28 cellular contexts compared by ENCODE assay signal in the genomic region with DNA sequence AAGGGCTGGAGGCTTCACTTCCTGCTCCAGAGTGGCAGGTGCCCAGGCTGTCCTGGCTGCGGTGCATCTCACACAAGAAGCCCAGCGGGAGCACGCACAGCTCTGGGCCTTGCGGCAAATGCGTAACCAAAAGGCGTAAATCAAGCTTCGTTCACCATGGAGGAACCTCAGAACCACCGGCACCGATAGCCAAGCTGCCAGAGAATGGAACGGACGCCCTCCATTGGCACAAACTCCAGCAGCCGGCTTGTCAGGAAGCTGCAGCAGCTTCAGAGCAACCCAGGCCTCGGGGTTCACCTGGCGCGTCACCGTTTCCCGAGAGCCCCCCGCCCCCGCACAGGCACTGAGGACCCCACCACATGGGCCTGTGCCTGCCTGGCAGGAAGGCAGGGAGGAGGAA.
DNase-seq lines count a peak whose midpoint lies in the region; ATAC-seq, FAIRE-seq and TF ChIP-seq lines count a peak whose summit lies in the region.
"Had no signal": no experiment of that assay in that cellular context is flagged by ENCODE, and none has a peak within 500 bp of the region (broad histone marks: within the 10 kb centered on the region; RNA-seq: fewer than 3 reads in every experiment).

No MANE protein-coding gene starts in this region.

- BruUV-seq in PC-3 (replicated peaks; lab: Mats Ljungman, UMichigan) = no TSS peak

- H3K36me3 ChIP-seq in kidney (ENCODE audit: control insufficient read depth in 1 of 2, insufficient read depth in 2 of 2, low read length in 2 of 2) (no peaks in the 10 kb centered on the region), PC-3 (ENCODE audit: low read depth, low read length) (no peaks in the 10 kb centered on the region)
- H3K36me3 ChIP-seq: transverse colon had no signal

- no peaks in the 10 kb centered on the region for H3K27me3 ChIP-seq in PC-3 (ENCODE audit: low read length)
- H3K27me3 ChIP-seq: BE2C, body of pancreas, transverse colon had no signal

- H4K20me1 ChIP-seq in PC-3 (ENCODE audit: low read length) = no peaks in the 10 kb centered on the region

- no peak overlapping the region for H3K9ac ChIP-seq in kidney (ENCODE audit: low read length in 2 of 2)
- H3K9ac ChIP-seq in PC-3 (ENCODE audit: low read length) = no peak overlapping the region

- POLR2A ChIA-PET in activated B cell treated with CpG ODN at 0.5 μM for 24 hours (lab: Charles Lee) (no interaction called here), PC-3 (lab: Charles Lee; ENCODE audit: unreplicated experiment) (no interaction called here)

- FAIRE-seq in kidney (lab: Jason Lieb, UNC) = no peak
- FAIRE-seq: G401.6, K562, small intestine had no signal

- intact Hi-C loops in activated B cell treated with CpG ODN at 0.5 μM for 24 hours (cut with micrococcal nuclease) = no loop called here
- intact Hi-C loops in kidney (cut with DNase I) = no loop called here
- intact Hi-C loops in PC-3 (cut with micrococcal nuclease) = no loop called here

- no peak overlapping the region for H3K4me3 ChIP-seq in kidney (ENCODE audit: low read length in 2 of 2)
- H3K4me3 ChIP-seq in PC-3 (ENCODE audit: low read length) = no peak overlapping the region
- H3K4me3 ChIP-seq: body of pancreas, K562, transverse colon had no signal

- no peaks in the 10 kb centered on the region for H3K9me3 Mint-ChIP-seq in activated naive CD4-positive, alpha-beta T cell treated with anti-CD3 and anti-CD28 coated beads, Interleukin-2, amount 50 U/mL, for 24 hours
- H3K9me3 Mint-ChIP-seq in activated B cell treated with CpG ODN at 0.5 μM for 24 hours = no peaks in the 10 kb centered on the region
- H3K9me3 Mint-ChIP-seq in stimulated activated effector memory CD8-positive, alpha-beta T cell treated with anti-CD3 and anti-CD28 coated beads, Interleukin-12 subunit alpha, Interleukin-12 subunit beta, amount 100 ng/mL, for 72 hours = no peaks in the 10 kb centered on the region
- H3K9me3 Mint-ChIP-seq: activated T-helper 2 cell treated with anti-CD3 and anti-CD28 coated beads, Interferon-gamma antibody, Interleukin-2, Interleukin-4, amounts not matched to agents 10 μg/mL and 5 μg/mL and 100 μg/mL, durations not matched to agents 14 hours and 24 hours and 36 hours had no signal

- 0 out of 2 replicates have a peak, but pooled peaks cover 5% of the 10 kb centered on the region for H3K79me2 ChIP-seq in PC-3 (ENCODE audit: low read length)

- peaks cover 57% of the 10 kb centered on the region for H3K4me1 Mint-ChIP-seq in activated naive CD4-positive, alpha-beta T cell treated with anti-CD3 and anti-CD28 coated beads, Interleukin-2, amount 50 U/mL, for 24 hours
- H3K4me1 Mint-ChIP-seq in activated B cell treated with CpG ODN at 0.5 μM for 24 hours = peaks cover 73% of the 10 kb centered on the region
- H3K4me1 Mint-ChIP-seq in stimulated activated effector memory CD8-positive, alpha-beta T cell treated with anti-CD3 and anti-CD28 coated beads, Interleukin-12 subunit alpha, Interleukin-12 subunit beta, amount 100 ng/mL, for 72 hours = peaks cover 36% of the 10 kb centered on the region

- peaks cover 0 to 21% of the 10 kb centered on the region in 2 donors for H3K4me1 ChIP-seq in kidney (ENCODE audit: control insufficient read depth in 1 of 2, insufficient read depth in 1 of 2, low read depth in 1 of 2, low read length in 2 of 2)
- no peaks in the 10 kb centered on the region for H3K4me1 ChIP-seq in PC-3 (ENCODE audit: insufficient read depth, low read length)
- H3K4me1 ChIP-seq: BE2C, body of pancreas, Caco-2 had no signal

- H3K27ac Mint-ChIP-seq in activated naive CD4-positive, alpha-beta T cell treated with anti-CD3 and anti-CD28 coated beads, Interleukin-2, amount 50 U/mL, for 24 hours = peak overlapping the region; percentile 93
- H3K27ac Mint-ChIP-seq in activated B cell treated with CpG ODN at 0.5 μM for 24 hours = peak overlapping the region; percentile 30
- H3K27ac Mint-ChIP-seq in stimulated activated effector memory CD8-positive, alpha-beta T cell treated with anti-CD3 and anti-CD28 coated beads, Interleukin-12 subunit alpha, Interleukin-12 subunit beta, amount 100 ng/mL, for 72 hours = peak overlapping the region; percentile 54
- H3K27ac Mint-ChIP-seq: activated T-helper 2 cell treated with anti-CD3 and anti-CD28 coated beads, Interferon-gamma antibody, Interleukin-2, Interleukin-4, amounts not matched to agents 10 μg/mL and 5 μg/mL and 100 μg/mL, durations not matched to agents 14 hours and 24 hours and 36 hours had no signal

- CTCF ChIA-PET in activated B cell treated with CpG ODN at 0.5 μM for 24 hours (lab: Charles Lee) (no interaction called here), PC-3 (lab: Charles Lee) (no interaction called here)

- H3K9me2 ChIP-seq in PC-3 (replicated peaks; ENCODE audit: low read length) = no peaks in the 10 kb centered on the region

- no peak overlapping the region for H3K4me2 ChIP-seq in PC-3 (ENCODE audit: low read length)

- no peak for DNase-seq in activated naive CD4-positive, alpha-beta T cell treated with Interleukin-2 at 50 U/mL for 16 hours
- DNase-seq in activated B cell treated with CpG ODN at 0.5 μM for 24 hours (no peak), kidney (peak; percentile 65), pons (ENCODE audit: low spot score) (no peak), NCI-H446 (lab: John Stamatoyannopoulos, UW) (no peak), PC-3 (no peak)
- DNase-seq in stimulated activated effector memory CD8-positive, alpha-beta T cell treated with anti-CD3 and anti-CD28 coated beads, Interleukin-12 subunit alpha, Interleukin-12 subunit beta, amount 100 ng/mL, for 72 hours (ENCODE audit: low spot score in 2 of 2) = no peak
- DNase-seq: activated CD4-positive, CD25-positive, alpha-beta regulatory T cell; BE2C; body of pancreas; Caco-2; effector memory CD4-positive, alpha-beta T cell; foreskin fibroblast; H7; NCI-H1092 treated with DMSO at 0.1 percent for 48 hours; NCI-H1930; NCI-H2227 treated with DMSO at 0.1 percent for 48 hours; NCI-H69; small intestine; stimulated activated CD4-positive, alpha-beta T cell treated with anti-CD3 and anti-CD28 coated beads, Interleukin-1b, Interleukin-23, amount 100 ng/mL, for 48 hours; stimulated activated CD8-positive, alpha-beta memory T cell treated with anti-CD3 and anti-CD28 coated beads, Interleukin-4, amount 100 ng/mL, for 48 hours; T-helper 1 cell; transverse colon had no signal

- no peak overlapping the region for H3K27ac ChIP-seq in kidney (ENCODE audit: low read depth in 2 of 2, low read length in 2 of 2)
- H3K27ac ChIP-seq in PC-3 (ENCODE audit: low read length) = no peak overlapping the region
- H3K27ac ChIP-seq: body of pancreas, transverse colon had no signal

- H3K27me3 Mint-ChIP-seq in activated naive CD4-positive, alpha-beta T cell treated with anti-CD3 and anti-CD28 coated beads, Interleukin-2, amount 50 U/mL, for 24 hours = no peaks in the 10 kb centered on the region
- H3K27me3 Mint-ChIP-seq in activated B cell treated with CpG ODN at 0.5 μM for 24 hours = no peaks in the 10 kb centered on the region

- peaks cover 5% of the 10 kb centered on the region for H3K36me3 Mint-ChIP-seq in activated naive CD4-positive, alpha-beta T cell treated with anti-CD3 and anti-CD28 coated beads, Interleukin-2, amount 50 U/mL, for 24 hours
- peaks cover 37% of the 10 kb centered on the region for H3K36me3 Mint-ChIP-seq in activated B cell treated with CpG ODN at 0.5 μM for 24 hours (ENCODE audit: low read depth)
- H3K36me3 Mint-ChIP-seq in stimulated activated effector memory CD8-positive, alpha-beta T cell treated with anti-CD3 and anti-CD28 coated beads, Interleukin-12 subunit alpha, Interleukin-12 subunit beta, amount 100 ng/mL, for 72 hours = peaks cover 73% of the 10 kb centered on the region

- ATAC-seq in activated B cell treated with CpG ODN at 0.5 μM for 24 hours (ENCODE audit: low read depth) = no peak
- ATAC-seq in stimulated activated effector memory CD8-positive, alpha-beta T cell treated with anti-CD3 and anti-CD28 coated beads, Interleukin-12 subunit alpha, Interleukin-12 subunit beta, amount 100 ng/mL, for 72 hours = no peak
- ATAC-seq in PC-3 = no peak
- ATAC-seq: body of pancreas, esophagus mucosa, K562 had no signal

- H2AFZ ChIP-seq in PC-3 (ENCODE audit: low read length) = no peak overlapping the region

- H3K4me3 Mint-ChIP-seq in activated naive CD4-positive, alpha-beta T cell treated with anti-CD3 and anti-CD28 coated beads, Interleukin-2, amount 50 U/mL, for 24 hours = no peak overlapping the region
- no peak overlapping the region for H3K4me3 Mint-ChIP-seq in activated B cell treated with CpG ODN at 0.5 μM for 24 hours
- H3K4me3 Mint-ChIP-seq in stimulated activated effector memory CD8-positive, alpha-beta T cell treated with anti-CD3 and anti-CD28 coated beads, Interleukin-12 subunit alpha, Interleukin-12 subunit beta, amount 100 ng/mL, for 72 hours = no peak overlapping the region

- H3K9me3 ChIP-seq in kidney (ENCODE audit: control insufficient read depth in 1 of 2, low read length in 2 of 2) (no peaks in the 10 kb centered on the region), PC-3 (ENCODE audit: low read length) (no peaks in the 10 kb centered on the region)
- H3K9me3 ChIP-seq: BE2C, body of pancreas, Caco-2, transverse colon had no signal

- no peaks in the 10 kb centered on the region for H3F3A ChIP-seq in PC-3 (ENCODE audit: low read length, unreplicated experiment)

- no peak for TF ChIP-seq CTCF in activated B cell treated with CpG ODN at 0.5 μM for 24 hours (IDR thresholded peaks at IDR 0.05)
- TF ChIP-seq CTCF in kidney (IDR thresholded peaks at IDR 0.05; ENCODE audit: borderline replicate concordance, extremely low read depth, insufficient read depth) = no peak
- TF ChIP-seq CTCF in PC-3 (conservative IDR thresholded peaks at IDR 0.05; ENCODE audit: low read depth, low read length) = no peak

Comparison
In these comparisons a context has a peak if more than half of its experiments do, and no peak if none do; other contexts are left out.
1. H3K27ac Mint-ChIP-seq: peak in every context shown above with its lines; median percentile 93 in activated naive CD4-positive, alpha-beta T cell treated with anti-CD3 and anti-CD28 coated beads, Interleukin-2, amount 50 U/mL, for 24 hours; 54 in stimulated activated effector memory CD8-positive, alpha-beta T cell treated with anti-CD3 and anti-CD28 coated beads, Interleukin-12 subunit alpha, Interleukin-12 subunit beta, amount 100 ng/mL, for 72 hours; 30 in activated B cell treated with CpG ODN at 0.5 μM for 24 hours.